In genomic region chrX:77925764-77926163, GRCh38 we compare ENCODE assay signal across 24 cellular contexts. TPM values are rescaled to one million over a fixed set of nuclear protein-coding genes. Genes with fewer than 3 reads are reported as not detected.
A peak's percentile ranks its signal among the peaks of the same experiment; 100 is the strongest.
DNase-seq lines count a peak whose midpoint lies in the region; ATAC-seq and TF ChIP-seq lines count a peak whose summit lies in the region.
"Had no signal": no experiment of that assay in that cellular context is flagged by ENCODE, and none has a peak within 500 bp of the region (broad histone marks: within the 10 kb centered on the region; RNA-seq: fewer than 3 reads in every experiment).

No MANE protein-coding gene starts in this region.

- POLR2A ChIA-PET in SK-N-SH (lab: Yijun Ruan, JAX): no interaction called here

- H3K9ac ChIP-seq in SK-N-SH (no peak overlapping the region), SK-N-MC (ENCODE audit: insufficient read length) (peak overlapping the region; percentile 64), mesendoderm (ENCODE audit: low read length) (no peak overlapping the region)
- H3K9ac ChIP-seq: BLaER1 had no signal

- peaks cover 3% of the 10 kb centered on the region; the same call in 1 of the 2 replicates for H4K20me1 ChIP-seq in SK-N-SH (ENCODE audit: insufficient read depth)

- no peak overlapping the region for H2BK15ac ChIP-seq in mesendoderm (replicated peaks; ENCODE audit: low read depth)

- H3K27ac ChIP-seq in SK-N-SH (ENCODE audit: low read depth in 2 of 2, low read length in 1 of 2): no peak overlapping the region
- H3K27ac ChIP-seq in SK-N-MC: peak overlapping the region; percentile 71; the same call in 1 of the 2 replicates
- peak overlapping the region; percentile 33 for H3K27ac ChIP-seq in neutrophil
- no peak overlapping the region for H3K27ac ChIP-seq in mesendoderm (ENCODE audit: low read depth, low read length)
- H3K27ac ChIP-seq in substantia nigra (ENCODE audit: low read depth, low read length, poor library complexity, severe bottlenecking): no peak overlapping the region
- H3K27ac ChIP-seq: 22Rv1, BLaER1, body of pancreas, PC-9, transverse colon had no signal

- H3K36me3 ChIP-seq in SK-N-SH (replicated peaks in 1 of 2; ENCODE audit: control insufficient read depth in 1 of 2, insufficient read depth in 2 of 2, low read length in 1 of 2): no peaks in the 10 kb centered on the region
- H3K36me3 ChIP-seq in SK-N-MC (ENCODE audit: insufficient read depth, low read length): no peaks in the 10 kb centered on the region
- no peaks in the 10 kb centered on the region for H3K36me3 ChIP-seq in neutrophil
- no peaks in the 10 kb centered on the region for H3K36me3 ChIP-seq in mesendoderm (ENCODE audit: control insufficient read depth, insufficient read depth, low read length)
- H3K36me3 ChIP-seq: BLaER1, transverse colon had no signal

- no peaks in the 10 kb centered on the region for H3F3A ChIP-seq in SK-N-SH (replicated peaks; ENCODE audit: insufficient read depth)

- H3K18ac ChIP-seq in mesendoderm (ENCODE audit: low read length): no peak overlapping the region

- no peak for TF ChIP-seq RAD21 in SK-N-SH (IDR thresholded peaks at IDR 0.05; ENCODE audit: low read length)

- H3K79me2 ChIP-seq in SK-N-SH (ENCODE audit: insufficient read depth) (0 out of 2 replicates have a peak, but pooled peaks cover 6% of the 10 kb centered on the region), mesendoderm (ENCODE audit: control insufficient read depth, insufficient read depth, low read length) (no peaks in the 10 kb centered on the region)

- no peak for DNase-seq in SK-N-SH
- DNase-seq in SK-N-MC (ENCODE audit: low read depth, low spot score): no peak
- DNase-seq in mesendoderm: no peak
- DNase-seq in substantia nigra (lab: John Stamatoyannopoulos, UW): no peak
- DNase-seq: activated B cell treated with CpG ODN at 0.5 μM for 24 hours; activated T-cell treated with anti-CD3 and anti-CD28 coated beads, Interleukin-2, amount 50 U/mL, for 72 hours; body of pancreas; cortex of kidney; foreskin fibroblast; hippocampal formation; naive thymus-derived CD4-positive, alpha-beta T cell; NCI-H1436; NCI-H2171; NCI-H748 treated with DMSO at 0.1 percent for 48 hours; PC-9; SIG-M5; stimulated activated naive CD8-positive, alpha-beta T cell treated with anti-CD3 and anti-CD28 coated beads, Interleukin-15, Interleukin-2, amounts not matched to agents 100 U/mL and 50 U/mL, for 24 hours; transverse colon had no signal

- no peak overlapping the region for H3K4me3 ChIP-seq in SK-N-SH (ENCODE audit: low read depth in 2 of 2, low read length in 1 of 2)
- peak overlapping the region; percentile 54 for H3K4me3 ChIP-seq in SK-N-MC
- H3K4me3 ChIP-seq in neutrophil (ENCODE audit: low read depth in 1 of 2, low read length in 1 of 2): no peak overlapping the region
- H3K4me3 ChIP-seq in mesendoderm (ENCODE audit: low read length): no peak overlapping the region
- H3K4me3 ChIP-seq: BLaER1, body of pancreas, PC-9, transverse colon had no signal

- no peak overlapping the region for H4K8ac ChIP-seq in mesendoderm (ENCODE audit: low read depth, low read length)

- no peak overlapping the region for H3K4ac ChIP-seq in mesendoderm (ENCODE audit: low read depth, low read length)

- no peak for TF ChIP-seq EP300 in SK-N-SH (IDR thresholded peaks at IDR 0.05; ENCODE audit: borderline replicate concordance in 1 of 2, low read depth in 1 of 2, low read length in 1 of 2)

- H4K5ac ChIP-seq in mesendoderm (ENCODE audit: low read length): no peak overlapping the region

- no peak for TF ChIP-seq CTCF in SK-N-SH (IDR thresholded peaks at IDR 0.05)
- TF ChIP-seq CTCF in neutrophil (IDR thresholded peaks at IDR 0.05): no peak

- no peak overlapping the region for H2BK120ac ChIP-seq in mesendoderm (ENCODE audit: low read depth, low read length)

- H2AK5ac ChIP-seq in mesendoderm (ENCODE audit: low read length): no peak overlapping the region

- no peaks in the 10 kb centered on the region for H3K9me2 ChIP-seq in SK-N-SH

- ATAC-seq in SK-N-SH treated with all-trans-retinoic acid at 6 μM for 48 hours (no peak), GM21717 (IDR thresholded peaks at IDR 0.05; ENCODE audit: unreplicated experiment) (peak; percentile 62), HG03280 (IDR thresholded peaks at IDR 0.05; ENCODE audit: unreplicated experiment) (no peak)
- ATAC-seq: activated T-cell treated with anti-CD3 and anti-CD28 coated beads, Interleukin-2, amount 50 U/mL, for 72 hours; body of pancreas; naive thymus-derived CD4-positive, alpha-beta T cell; stimulated activated naive CD8-positive, alpha-beta T cell treated with anti-CD3 and anti-CD28 coated beads, Interleukin-15, Interleukin-2, amounts not matched to agents 100 U/mL and 50 U/mL, for 24 hours had no signal

- 0 out of 2 replicates have a peak overlapping the region, but pooled peaks have one; percentile 20 for H3K4me2 ChIP-seq in SK-N-SH
- H3K4me2 ChIP-seq in mesendoderm (ENCODE audit: low read length): no peak overlapping the region
- H3K4me2 ChIP-seq: BLaER1, PC-9 had no signal

- no peak overlapping the region for H2BK5ac ChIP-seq in mesendoderm (ENCODE audit: low read length)

- CTCF ChIA-PET in SK-N-SH (lab: Yijun Ruan, JAX): interaction anchor here (1.8 kb wide), 1 partner anchor 99 kb away, joined by 5 read pairs; no protein-coding TSS in a partner anchor

- H3K4me1 ChIP-seq in SK-N-SH (ENCODE audit: control insufficient read depth in 1 of 2, insufficient read depth in 2 of 2, low read depth in 1 of 2, low read length in 1 of 2) (no peaks in the 10 kb centered on the region), neutrophil (ENCODE audit: control insufficient read depth in 1 of 2, insufficient read depth in 1 of 2, low read depth in 1 of 2, low read length in 1 of 2) (peaks cover 12 to 14% of the 10 kb centered on the region in 2 experiments), mesendoderm (ENCODE audit: control insufficient read depth, low read depth, low read length) (no peaks in the 10 kb centered on the region)
- H3K4me1 ChIP-seq: BLaER1 had no signal

- no peaks in the 10 kb centered on the region for H3K79me1 ChIP-seq in mesendoderm (ENCODE audit: low read length)

- H3K9me3 ChIP-seq in SK-N-SH (no peaks in the 10 kb centered on the region), SK-N-MC (ENCODE audit: low read depth, low read length) (no peaks in the 10 kb centered on the region), neutrophil (no peaks in the 10 kb centered on the region)
- H3K9me3 ChIP-seq: body of pancreas, transverse colon had no signal

- H3K56ac ChIP-seq in mesendoderm (ENCODE audit: low read length): no peak overlapping the region

- WGBS in SK-N-SH (ENCODE audit: low lambda C conversion rate): 35% methylated on average over 3 of the region's 3 CpGs
- no CpG with 5 or more reads among the region's 3 CpGs for WGBS in mesendoderm (ENCODE audit: extremely low coverage, insufficient coverage, low lambda C conversion rate)

- H3K23ac ChIP-seq in mesendoderm (ENCODE audit: low read length): no peak overlapping the region

- H3K27me3 ChIP-seq in SK-N-SH (ENCODE audit: insufficient read depth): no peaks in the 10 kb centered on the region; the same call in 1 of the 2 replicates
- H3K27me3 ChIP-seq in neutrophil: no peaks in the 10 kb centered on the region
- H3K27me3 ChIP-seq in mesendoderm (ENCODE audit: insufficient read depth, low read length, poor library complexity): no peaks in the 10 kb centered on the region
- H3K27me3 ChIP-seq: body of pancreas, transverse colon had no signal

- no peak overlapping the region for H2AFZ ChIP-seq in SK-N-SH (ENCODE audit: low read depth)
- H2AFZ ChIP-seq: PC-9 had no signal

TF ChIP-seq in SK-N-SH, 30 proteins besides CTCF, POLR2A, EP300 and RAD21 (continues in another document):
- TF ChIP-seq NRF1 (IDR thresholded peaks at IDR 0.05; ENCODE audit: low read depth, low read length): no peak
- no peak for TF ChIP-seq SIN3A (IDR thresholded peaks at IDR 0.05; ENCODE audit: borderline replicate concordance, low read depth, low read length)
- TF ChIP-seq EZH2phosphoT487 (IDR thresholded peaks at IDR 0.05; ENCODE audit: borderline replicate concordance, low read depth): no peak
- no peak for TF ChIP-seq RXRA (IDR thresholded peaks at IDR 0.05; ENCODE audit: borderline replicate concordance, low read depth)

RNA-seq across cellular contexts. Expression of gene ATP7A, which starts 15.3 kb away (rescaled TPM):
- polyA plus RNA-seq in SK-N-SH (2012; rRNA removed): 1.7 and 2.5 TPM in 2 replicates
- 3.2 and 3.5 TPM in 2 replicates for polyA plus RNA-seq in SK-N-SH (2012; cell fraction: cytosol; rRNA removed)
- polyA plus RNA-seq in SK-N-SH (2012; cell fraction: nucleus; rRNA removed): 1.2 and 2.5 TPM in 2 replicates
- 1.0 TPM for polyA plus RNA-seq in mesendoderm (2013, experiment 1 of 2)
- polyA plus RNA-seq in mesendoderm (2013, experiment 2 of 2): 1.2 TPM

RNA-seq across cellular contexts. Expression of gene COX7B, which starts 26.5 kb away (rescaled TPM):
- polyA plus RNA-seq in SK-N-SH (2012; rRNA removed): 1,029 and 1,399 TPM in 2 replicates
- polyA plus RNA-seq in SK-N-SH (2012; cell fraction: cytosol; rRNA removed): 1,333 and 1,457 TPM in 2 replicates
- 347 and 407 TPM in 2 replicates for polyA plus RNA-seq in SK-N-SH (2012; cell fraction: nucleus; rRNA removed)
- 452 TPM for polyA plus RNA-seq in mesendoderm (2013, experiment 1 of 2)
- polyA plus RNA-seq in mesendoderm (2013, experiment 2 of 2): 457 TPM

RNA-seq across cellular contexts. Expression of gene MAGT1, which starts 30.5 kb away (rescaled TPM):
- 24.1 and 33.4 TPM in 2 replicates for polyA plus RNA-seq in SK-N-SH (2012; rRNA removed)
- 29.0 and 30.1 TPM in 2 replicates for polyA plus RNA-seq in SK-N-SH (2012; cell fraction: cytosol; rRNA removed)
- polyA plus RNA-seq in SK-N-SH (2012; cell fraction: nucleus; rRNA removed): 19.0 and 23.6 TPM in 2 replicates
- 29.1 TPM for polyA plus RNA-seq in mesendoderm (2013, experiment 1 of 2)
- polyA plus RNA-seq in mesendoderm (2013, experiment 2 of 2): 29.4 TPM

RNA-seq across cellular contexts. Expression of gene PGAM4, which starts 43.7 kb away (rescaled TPM):
- not detected in 2 replicates for polyA plus RNA-seq in SK-N-SH (2012; rRNA removed)
- polyA plus RNA-seq in SK-N-SH (2012; cell fraction: cytosol; rRNA removed): 0.04 TPM in 1 of 2 replicates, not detected in the other
- polyA plus RNA-seq in SK-N-SH (2012; cell fraction: nucleus; rRNA removed): not detected in 2 replicates
- polyA plus RNA-seq in mesendoderm (2013, experiment 1 of 2): not detected
- not detected for polyA plus RNA-seq in mesendoderm (2013, experiment 2 of 2)
- polyA plus RNA-seq: naive thymus-derived CD4-positive, alpha-beta T cell had no signal

Comparison
In these comparisons a context has a peak if more than half of its experiments do, and no peak if none do; other contexts are left out.
1. H3K27ac ChIP-seq: peak in SK-N-MC (single experiment) and neutrophil (single experiment); none in SK-N-SH (0 of 2), mesendoderm (single experiment) and substantia nigra (single experiment).